Comparison of ENCODE assay signal across 31 cellular contexts in the genomic region with DNA sequence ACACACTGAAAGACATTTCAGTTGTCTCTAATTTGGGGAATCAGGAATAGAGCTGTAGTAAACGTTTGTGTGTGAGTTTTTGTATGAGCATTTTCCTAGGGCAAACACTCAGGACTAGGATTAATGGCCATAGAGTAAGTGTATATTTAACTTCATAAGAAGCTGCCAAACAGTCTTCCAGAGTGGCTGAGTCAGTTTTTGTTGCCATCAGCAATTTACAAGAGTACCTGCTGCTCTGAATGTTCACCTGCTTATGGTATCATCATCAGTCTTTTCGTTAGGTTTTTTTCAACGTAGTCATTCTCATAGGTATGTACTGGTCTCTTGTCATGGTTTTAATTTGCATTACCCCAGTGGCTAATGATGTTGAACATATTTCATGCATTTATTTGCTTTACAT. TPM values are rescaled to one million over a fixed set of nuclear protein-coding genes. Genes with fewer than 3 reads are reported as not detected.
"Had no signal": no experiment of that assay in that cellular context is flagged by ENCODE, and none has a peak within 500 bp of the region (broad histone marks: within the 10 kb centered on the region; RNA-seq: fewer than 3 reads in every experiment).

No MANE protein-coding gene starts in this region.

- H3K9me3 Mint-ChIP-seq: activated CD4-positive, alpha-beta T cell treated with anti-CD3 and anti-CD28 coated beads, Interleukin-2, amount 10 ng/mL, durations not matched to agents 24 days and 14 days; activated naive CD8-positive, alpha-beta T cell treated with anti-CD3 and anti-CD28 coated beads, Interleukin-2, amount 10 ng/mL, durations not matched to agents 7 days and 5 days; activated T-helper 2 cell treated with anti-CD3 and anti-CD28 coated beads, Interferon-gamma antibody, Interleukin-2, Interleukin-4, amounts not matched to agents 10 μg/mL and 5 μg/mL and 100 μg/mL, durations not matched to agents 14 hours and 24 hours and 36 hours had no signal

- H3K27ac Mint-ChIP-seq: activated CD4-positive, alpha-beta T cell treated with anti-CD3 and anti-CD28 coated beads, Interleukin-2, amount 10 ng/mL, durations not matched to agents 24 days and 14 days; activated CD8-positive, alpha-beta T cell treated with anti-CD3 and anti-CD28 coated beads, Interleukin-2, amount 10 ng/mL, durations not matched to agents 7 days and 5 days; activated naive CD4-positive, alpha-beta T cell treated with anti-CD3 and anti-CD28 coated beads, Interleukin-2, amount 50 U/mL, for 24 hours; activated naive CD8-positive, alpha-beta T cell treated with anti-CD3 and anti-CD28 coated beads, Interleukin-2, amount 10 ng/mL, durations not matched to agents 7 days and 5 days; activated T-cell treated with anti-CD3 and anti-CD28 coated beads, Interleukin-2, amount 50 U/mL, for 24 hours; activated T-helper 2 cell treated with anti-CD3 and anti-CD28 coated beads, Interferon-gamma antibody, Interleukin-2, Interleukin-4, amounts not matched to agents 10 μg/mL and 5 μg/mL and 100 μg/mL, durations not matched to agents 14 hours and 24 hours and 36 hours had no signal

- H3K27ac ChIP-seq: ascending aorta, cardiac muscle cell, colonic mucosa, WERI-Rb-1 had no signal

- H3K9me3 ChIP-seq: ascending aorta, colonic mucosa had no signal

- H3K4me1 ChIP-seq: ascending aorta, colonic mucosa had no signal

- DNase-seq: activated CD4-positive, alpha-beta T cell treated with anti-CD3 and anti-CD28 coated beads for 1 hour; activated CD4-positive, alpha-beta T cell treated with anti-CD3 and anti-CD28 coated beads, Interleukin-2, amount 10 ng/mL, durations not matched to agents 24 days and 14 days; activated CD4-positive, alpha-beta T cell treated with anti-CD3 and anti-CD28 coated beads, Interleukin-2, amount 50 U/mL, for 48 hours; activated CD4-positive, CD25-positive, alpha-beta regulatory T cell; activated CD8-positive, alpha-beta T cell treated with anti-CD3 and anti-CD28 coated beads, Interleukin-2, amount 10 ng/mL, durations not matched to agents 7 days and 5 days; activated gamma-delta T cell; activated naive CD4-positive, alpha-beta T cell treated with Interleukin-2 at 50 U/mL for 16 hours; activated naive CD8-positive, alpha-beta T cell treated with anti-CD3 and anti-CD28 coated beads, Interleukin-2, amount 10 ng/mL, durations not matched to agents 7 days and 5 days; activated T-cell treated with anti-CD3 and anti-CD28 coated beads, Interleukin-2, amount 50 U/mL, for 24 hours; amygdala; colonic mucosa; NCI-H1436 treated with DMSO at 0.1 percent for 48 hours; NCI-H1694 treated with DMSO at 0.1 percent for 48 hours; NCI-H2029 treated with DMSO at 0.1 percent for 48 hours; NCI-H2107; NCI-H226; NCI-H446 treated with DMSO at 0.1 percent for 48 hours; NCI-H526 treated with DMSO at 0.1 percent for 48 hours; OCI-M1; Right ventricle myocardium superior; SW 1271; T-helper 1 cell; T-helper 2 cell; T-helper 9 cell; WERI-Rb-1 had no signal

- H3K27me3 Mint-ChIP-seq: activated CD4-positive, alpha-beta T cell treated with anti-CD3 and anti-CD28 coated beads, Interleukin-2, amount 10 ng/mL, durations not matched to agents 24 days and 14 days; activated naive CD4-positive, alpha-beta T cell treated with anti-CD3 and anti-CD28 coated beads, Interleukin-2, amount 50 U/mL, for 24 hours; activated naive CD8-positive, alpha-beta T cell treated with anti-CD3 and anti-CD28 coated beads, Interleukin-2, amount 10 ng/mL, durations not matched to agents 7 days and 5 days; activated T-cell treated with anti-CD3 and anti-CD28 coated beads, Interleukin-2, amount 50 U/mL, for 24 hours; central memory CD8-positive, alpha-beta T cell had no signal

- H3K4me3 Mint-ChIP-seq: activated CD4-positive, alpha-beta T cell treated with anti-CD3 and anti-CD28 coated beads, Interleukin-2, amount 10 ng/mL, durations not matched to agents 24 days and 14 days; activated CD8-positive, alpha-beta T cell treated with anti-CD3 and anti-CD28 coated beads, Interleukin-2, amount 10 ng/mL, durations not matched to agents 7 days and 5 days; activated naive CD4-positive, alpha-beta T cell treated with anti-CD3 and anti-CD28 coated beads, Interleukin-2, amount 50 U/mL, for 24 hours; activated naive CD8-positive, alpha-beta T cell treated with anti-CD3 and anti-CD28 coated beads, Interleukin-2, amount 10 ng/mL, durations not matched to agents 7 days and 5 days; activated T-cell treated with anti-CD3 and anti-CD28 coated beads, Interleukin-2, amount 50 U/mL, for 24 hours; central memory CD8-positive, alpha-beta T cell had no signal

- H3K36me3 Mint-ChIP-seq: activated naive CD4-positive, alpha-beta T cell treated with anti-CD3 and anti-CD28 coated beads, Interleukin-2, amount 50 U/mL, for 24 hours; activated naive CD8-positive, alpha-beta T cell treated with anti-CD3 and anti-CD28 coated beads, Interleukin-2, amount 10 ng/mL, durations not matched to agents 7 days and 5 days had no signal

- H3K36me3 ChIP-seq: ascending aorta, cardiac muscle cell, colonic mucosa, WERI-Rb-1 had no signal

- ATAC-seq: activated CD8-positive, alpha-beta T cell treated with anti-CD3 and anti-CD28 coated beads, Interleukin-2, amount 10 ng/mL, durations not matched to agents 7 days and 5 days had no signal

- H3K4me3 ChIP-seq: ascending aorta, cardiac muscle cell, colonic mucosa had no signal

- H3K4me1 Mint-ChIP-seq: activated CD4-positive, alpha-beta T cell treated with anti-CD3 and anti-CD28 coated beads, Interleukin-2, amount 10 ng/mL, durations not matched to agents 24 days and 14 days; activated naive CD4-positive, alpha-beta T cell treated with anti-CD3 and anti-CD28 coated beads, Interleukin-2, amount 50 U/mL, for 24 hours; activated naive CD8-positive, alpha-beta T cell treated with anti-CD3 and anti-CD28 coated beads, Interleukin-2, amount 10 ng/mL, durations not matched to agents 7 days and 5 days; central memory CD8-positive, alpha-beta T cell had no signal

- H3K27me3 ChIP-seq: ascending aorta, cardiac muscle cell, colonic mucosa had no signal

RNA-seq across cellular contexts. Expression of gene TRHDE, which starts 30.6 kb away (rescaled TPM):
- total RNA-seq: activated CD4-positive, alpha-beta T cell treated with anti-CD3 and anti-CD28 coated beads, Interleukin-2, amount 10 ng/mL, durations not matched to agents 24 days and 14 days; activated CD8-positive, alpha-beta T cell treated with anti-CD3 and anti-CD28 coated beads, Interleukin-2, amount 10 ng/mL, durations not matched to agents 7 days and 5 days; activated naive CD8-positive, alpha-beta T cell treated with anti-CD3 and anti-CD28 coated beads, Interleukin-2, amount 10 ng/mL, durations not matched to agents 7 days and 5 days; activated T-helper 2 cell treated with anti-CD3 and anti-CD28 coated beads, Interferon-gamma antibody, Interleukin-2, Interleukin-4, amounts not matched to agents 10 μg/mL and 5 μg/mL and 100 μg/mL, durations not matched to agents 14 hours and 24 hours and 36 hours; cardiac muscle cell; MCF 10A had no signal
- polyA plus RNA-seq: cardiac muscle cell had no signal
